16 cellular contexts compared by ENCODE assay signal in the genomic region with DNA sequence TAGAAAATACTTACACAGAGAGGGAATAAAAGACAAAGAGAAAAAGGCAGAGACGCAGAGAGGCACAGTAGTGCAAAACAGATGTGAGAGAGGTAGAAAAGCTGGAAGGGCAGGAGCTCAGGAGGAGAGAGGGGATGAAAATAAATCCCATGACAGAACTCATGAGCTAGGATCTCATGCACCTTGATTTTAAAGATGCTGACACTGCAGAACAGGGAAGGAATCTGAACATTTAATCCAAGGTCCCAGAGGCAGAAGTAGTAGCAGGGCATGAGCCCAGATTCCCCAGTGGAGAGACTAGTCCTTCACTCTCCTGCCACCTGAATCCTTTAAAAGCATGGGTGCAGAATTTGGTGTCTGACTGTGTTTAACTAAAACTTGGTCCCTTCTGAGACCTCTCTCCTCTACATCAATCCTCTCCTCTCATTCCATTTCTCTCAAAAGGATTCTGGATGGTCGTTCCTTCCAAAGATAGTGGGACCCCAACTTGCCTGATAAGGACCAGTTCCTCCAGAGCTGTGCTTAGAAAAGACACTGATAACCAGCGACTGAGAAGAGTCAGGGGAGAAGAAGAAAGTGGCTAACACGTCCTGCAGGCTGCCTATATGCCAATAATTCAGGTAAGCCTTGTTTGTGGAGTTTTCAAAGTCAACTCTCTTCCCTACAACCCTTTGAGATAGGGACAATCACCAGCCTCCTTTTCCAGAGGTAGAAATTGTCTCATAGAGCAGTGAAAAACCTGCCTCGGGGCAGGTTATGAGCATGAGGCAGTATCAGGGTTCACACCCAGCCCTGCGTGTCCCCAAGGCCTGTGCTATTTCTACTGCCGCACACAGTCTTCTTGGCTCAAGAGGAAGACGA.
"Had no signal": no experiment of that assay in that cellular context is flagged by ENCODE, and none has a peak within 500 bp of the region (broad histone marks: within the 10 kb centered on the region; RNA-seq: fewer than 3 reads in every experiment).

No MANE protein-coding gene starts in this region.

- H3K4me3 ChIP-seq: cardiac muscle cell, gastroesophageal sphincter, heart left ventricle, left lung, spleen, thoracic aorta had no signal

- H3K27me3 ChIP-seq: cardiac muscle cell, gastroesophageal sphincter, heart left ventricle, left lung, spleen had no signal

- H3K4me3 Mint-ChIP-seq: activated naive CD4-positive, alpha-beta T cell treated with anti-CD3 and anti-CD28 coated beads, Interleukin-2, amount 50 U/mL, for 24 hours; stimulated activated memory B cell treated with anti-CD40 and anti-IgM and Interleukin-4, amounts not matched to agents 10 μg/mL and 1 μg/mL and 100 μg/mL, for 72 hours had no signal

- H2AFZ ChIP-seq: parathyroid adenoma had no signal

- H3K79me2 ChIP-seq: parathyroid adenoma had no signal

- H3K4me1 ChIP-seq: left lung, parathyroid adenoma, spleen had no signal

- H3K9me3 ChIP-seq: gastroesophageal sphincter, heart left ventricle, left lung, spleen, thoracic aorta had no signal

- H3K27ac Mint-ChIP-seq: activated naive CD4-positive, alpha-beta T cell treated with anti-CD3 and anti-CD28 coated beads, Interleukin-2, amount 50 U/mL, for 24 hours; stimulated activated memory B cell treated with anti-CD40 and anti-IgM and Interleukin-4, amounts not matched to agents 10 μg/mL and 1 μg/mL and 100 μg/mL, for 72 hours had no signal

- H3K36me3 ChIP-seq: cardiac muscle cell, left lung, spleen, thoracic aorta had no signal

- H3K9me3 Mint-ChIP-seq: activated naive CD4-positive, alpha-beta T cell treated with anti-CD3 and anti-CD28 coated beads, Interleukin-2, amount 50 U/mL, for 24 hours; stimulated activated memory B cell treated with anti-CD40 and anti-IgM and Interleukin-4, amounts not matched to agents 10 μg/mL and 1 μg/mL and 100 μg/mL, for 72 hours had no signal

- ATAC-seq: esophagus mucosa; gastroesophageal sphincter; left lung; stimulated activated memory B cell treated with anti-CD40 and anti-IgM and Interleukin-4, amounts not matched to agents 10 μg/mL and 1 μg/mL and 100 μg/mL, for 72 hours had no signal

- H3K27me3 Mint-ChIP-seq: activated naive CD4-positive, alpha-beta T cell treated with anti-CD3 and anti-CD28 coated beads, Interleukin-2, amount 50 U/mL, for 24 hours; stimulated activated memory B cell treated with anti-CD40 and anti-IgM and Interleukin-4, amounts not matched to agents 10 μg/mL and 1 μg/mL and 100 μg/mL, for 72 hours had no signal

- DNase-seq: activated CD4-positive, alpha-beta T cell treated with anti-CD3 and anti-CD28 coated beads, Interleukin-2, amount 50 U/mL, for 4 hours; activated gamma-delta T cell; mammary epithelial cell; spleen; stimulated activated CD4-positive, alpha-beta T cell treated with anti-CD3 and anti-CD28 coated beads, Interleukin-4, amount 100 ng/mL, for 4 hours; SW 1271; WERI-Rb-1 had no signal

- H3K9ac ChIP-seq: parathyroid adenoma had no signal

- H3K27ac ChIP-seq: cardiac muscle cell, left lung, parathyroid adenoma, WERI-Rb-1 had no signal

- H3K4me1 Mint-ChIP-seq: activated naive CD4-positive, alpha-beta T cell treated with anti-CD3 and anti-CD28 coated beads, Interleukin-2, amount 50 U/mL, for 24 hours; stimulated activated memory B cell treated with anti-CD40 and anti-IgM and Interleukin-4, amounts not matched to agents 10 μg/mL and 1 μg/mL and 100 μg/mL, for 72 hours had no signal
